8 cellular contexts compared by ENCODE assay signal in the genomic region with DNA sequence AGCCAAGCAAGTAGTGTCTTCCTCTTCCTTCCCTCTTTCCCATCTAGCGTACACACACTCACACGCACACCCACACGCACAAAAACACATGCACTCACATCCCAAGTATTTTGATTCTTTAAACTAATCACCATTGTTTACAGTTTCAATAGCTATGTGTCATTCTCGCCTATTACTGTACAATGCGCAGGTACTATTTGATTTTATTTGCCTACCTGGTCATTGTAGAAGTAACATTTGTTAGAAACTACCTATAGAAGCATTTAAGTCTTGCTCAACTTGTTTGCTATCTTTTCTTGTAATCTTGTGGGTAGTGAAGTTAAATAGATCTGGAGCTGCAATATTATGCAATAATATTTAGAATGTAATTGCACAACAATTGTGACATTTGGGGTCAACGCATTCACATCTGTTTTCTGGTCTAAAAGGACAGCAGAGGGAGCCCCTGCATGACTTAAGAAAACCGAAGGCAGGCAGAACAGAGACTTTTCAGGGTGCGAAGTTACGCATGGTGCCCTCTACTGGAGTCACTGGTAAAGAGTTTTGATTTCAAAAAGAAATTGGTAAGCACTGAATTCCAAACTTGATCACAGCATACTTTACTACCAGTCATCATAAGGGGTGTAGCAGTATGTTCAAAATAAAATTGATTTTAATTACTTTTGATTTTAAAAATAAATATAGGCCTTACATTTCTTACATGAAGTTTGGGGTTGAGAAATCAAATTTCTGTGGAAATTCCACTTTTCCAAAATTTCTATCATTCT.
DNase-seq lines count a peak whose midpoint lies in the region; ATAC-seq, FAIRE-seq and TF ChIP-seq lines count a peak whose summit lies in the region.

No MANE protein-coding gene starts in this region.

- CTCF ChIA-PET in AG04449 (lab: Yijun Ruan, JAX) (interaction anchor here (0.6 to 2.1 kb wide), 41 partner anchors 8 to 1008 kb away, joined by 3 to 66 read pairs (median 4); no protein-coding TSS in a partner anchor), HepG2 (lab: Yijun Ruan, JAX; ENCODE audit: low intra/inter-chr PET ratio, low total read pairs) (interaction anchor here (1.4 to 2.0 kb wide), 3 partner anchors 213 to 390 kb away, joined by 5 to 15 read pairs (median 11); no protein-coding TSS in a partner anchor)

- H4K20me1 ChIP-seq in HepG2 (ENCODE audit: insufficient read depth, low read length) = no peaks in the 10 kb centered on the region

- no peak overlapping the region for H3K4me2 ChIP-seq in HepG2 (ENCODE audit: low read depth, low read length)

- no peaks in the 10 kb centered on the region for H3K9me3 ChIP-seq in colonic mucosa
- H3K9me3 ChIP-seq in HepG2 (ENCODE audit: low read length) = no peaks in the 10 kb centered on the region
- H3K9me3 ChIP-seq in tibial nerve = no peaks in the 10 kb centered on the region

- peak; percentile 71 for TF ChIP-seq RAD21 in HepG2 (CRISPR knock-in tag; IDR thresholded peaks at IDR 0.05)

- TF ChIP-seq CTCF in AG04449 (IDR thresholded peaks at IDR 0.05; ENCODE audit: insufficient read depth, low read length, missing control alignments) (peak; percentile 82), GM12874 (IDR thresholded peaks at IDR 0.05; ENCODE audit: insufficient read depth, low read depth, low read length) (peak; percentile 71), HFFc6 (IDR thresholded peaks at IDR 0.05) (peak; percentile 96), colonic mucosa (IDR thresholded peaks at IDR 0.05) (peak; percentile 62), HepG2 (CRISPR knock-in tag; IDR thresholded peaks at IDR 0.05) (peak; percentile 83), tibial nerve (IDR thresholded peaks at IDR 0.05) (peak; percentile 55 to 82 (median 79))

- no peak overlapping the region for H3K4me3 Mint-ChIP-seq in HFFc6

- H3K36me3 Mint-ChIP-seq in HFFc6 (ENCODE audit: low read depth) = no peaks in the 10 kb centered on the region

- intact Hi-C loops in colonic mucosa (cut with DNase I) = loop anchor here (5.0 to 10.0 kb wide), 2 partner anchors 215 to 303 kb away; no protein-coding TSS in a partner anchor
- intact Hi-C loops in HepG2 (cut with micrococcal nuclease; ENCODE audit: unreplicated experiment) = loop anchor here (1.0 to 5.0 kb wide), 5 partner anchors 157 to 1645 kb away; no protein-coding TSS in a partner anchor

- H3K27ac ChIP-seq in colonic mucosa = no peak overlapping the region
- H3K27ac ChIP-seq in HepG2 (ENCODE audit: extremely low read length, insufficient read depth, low read length) = no peak overlapping the region
- no peak overlapping the region for H3K27ac ChIP-seq in tibial nerve

- H2AFZ ChIP-seq in HepG2 (ENCODE audit: low read length) = no peak overlapping the region

- in situ Hi-C loops in HepG2 (cut with HindIII; ENCODE audit: extremely low pct_ligation_motif_present, low pct_unique_long_range_greater_than_20kb) = loop anchor here (5.0 to 25.0 kb wide), 4 partner anchors 210 to 1630 kb away; no protein-coding TSS in a partner anchor

- POLR2A ChIA-PET in AG04449 (lab: Yijun Ruan, JAX) = no interaction called here
- POLR2A ChIA-PET in HepG2 (lab: Yijun Ruan, JAX) = interaction anchor here (0.6 kb wide), 1 partner anchor 9 kb away, joined by 3 read pairs; no protein-coding TSS in a partner anchor

- WGBS in HepG2 (ENCODE audit: low lambda C conversion rate) = 2% methylated on average over 9 of the region's 9 CpGs
- 39 to 40% methylated on average over 9 of the region's 9 CpGs for WGBS in tibial nerve, 2 donors

- no peaks in the 10 kb centered on the region for H3K27me3 Mint-ChIP-seq in HFFc6 (ENCODE audit: insufficient read depth)

- no peak overlapping the region for H3K4me3 ChIP-seq in AG04449 (ENCODE audit: low read depth, low read length)
- H3K4me3 ChIP-seq in colonic mucosa = no peak overlapping the region
- no peak overlapping the region for H3K4me3 ChIP-seq in HepG2 (replicated peaks in 1 of 3; ENCODE audit: insufficient read depth in 1 of 3, low read depth in 2 of 3, low read length in 3 of 3)
- no peak overlapping the region for H3K4me3 ChIP-seq in tibial nerve

- H3K36me3 ChIP-seq in colonic mucosa (no peaks in the 10 kb centered on the region), HepG2 (replicated peaks in 1 of 2; ENCODE audit: control insufficient read depth in 1 of 2, insufficient read depth in 2 of 2, low read length in 2 of 2) (no peaks in the 10 kb centered on the region), tibial nerve (no peaks in the 10 kb centered on the region)

- peaks cover 31% of the 10 kb centered on the region for H3K4me1 Mint-ChIP-seq in HFFc6 (ENCODE audit: low read depth)

- H3K27ac Mint-ChIP-seq in HFFc6 = no peak overlapping the region

- BruUV-seq in HepG2 (replicated peaks; lab: Mats Ljungman, UMichigan) = no TSS peak

- no peaks in the 10 kb centered on the region for H3K27me3 ChIP-seq in colonic mucosa
- H3K27me3 ChIP-seq in HepG2 (ENCODE audit: control insufficient read depth in 1 of 2, insufficient read depth in 2 of 2, low read length in 2 of 2) = no peaks in the 10 kb centered on the region
- no peaks in the 10 kb centered on the region for H3K27me3 ChIP-seq in tibial nerve

- H3K4me1 ChIP-seq in colonic mucosa (no peaks in the 10 kb centered on the region), HepG2 (ENCODE audit: insufficient read depth, low read length) (no peaks in the 10 kb centered on the region), tibial nerve (peaks cover 0 to 11% (median 0%) of the 10 kb centered on the region in 4 donors)

- TF ChIP-seq POLR2A in HepG2 (IDR thresholded peaks at IDR 0.05; ENCODE audit: insufficient read depth in 1 of 2, low read depth in 2 of 2, low read length in 2 of 2) (no peak), tibial nerve (IDR thresholded peaks at IDR 0.05) (no peak)

- peak; percentile 90 for FAIRE-seq in HepG2 (lab: Jason Lieb, UNC)

- H3K9me3 Mint-ChIP-seq in HFFc6 = no peaks in the 10 kb centered on the region

- H3K9ac ChIP-seq in colonic mucosa (ENCODE audit: low read depth in 2 of 2, low read length in 2 of 2) = no peak overlapping the region
- no peak overlapping the region for H3K9ac ChIP-seq in HepG2 (ENCODE audit: insufficient read depth, low read depth, low read length)

- DNase-seq in AG04449 (ENCODE audit: low read depth, low spot score) (peak; percentile 67), HFFc6 (peak; percentile 82), LoVo (ENCODE audit: low spot score) (peak; percentile 76), RPMI7951 (ENCODE audit: low read depth) (peak; percentile 73), colonic mucosa (peak; percentile 48), HepG2 (ENCODE audit: low spot score) (peak; percentile 87), tibial nerve (ENCODE audit: low spot score in 2 of 2) (peak in 1 of 2 donors; percentile 60)

- TF ChIP-seq EP300 in HepG2 (IDR thresholded peaks at IDR 0.05; ENCODE audit: low read depth in 2 of 2, low read length in 2 of 2) (0 out of 4 replicates have a peak, but pooled peaks of 1 of the 2 experiments have one; percentile 22), HepG2 (CRISPR knock-in tag; IDR thresholded peaks at IDR 0.05; ENCODE audit: borderline replicate concordance) (no peak), tibial nerve (IDR thresholded peaks at IDR 0.05) (peak in 1 of 2 donors; percentile 25)

- peak; percentile 97 for ATAC-seq in HepG2

- no peaks in the 10 kb centered on the region for H3K79me2 ChIP-seq in HepG2 (ENCODE audit: insufficient read depth, low read length)

TF ChIP-seq in HepG2, 621 proteins besides CTCF, POLR2A, EP300 and RAD21 (continues in another document):
- TF ChIP-seq STAG1 (CRISPR knock-in tag; IDR thresholded peaks at IDR 0.05) = peak; percentile 67
- TF ChIP-seq, protein P1, sequence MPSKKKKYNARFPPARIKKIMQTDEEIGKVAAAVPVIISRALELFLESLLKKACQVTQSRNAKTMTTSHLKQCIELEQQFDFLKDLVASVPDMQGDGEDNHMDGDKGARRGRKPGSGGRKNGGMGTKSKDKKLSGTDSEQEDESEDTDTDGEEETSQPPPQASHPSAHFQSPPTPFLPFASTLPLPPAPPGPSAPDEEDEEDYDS (CRISPR knock-in tag; IDR thresholded peaks at IDR 0.05) = no peak
- TF ChIP-seq, protein P2, sequence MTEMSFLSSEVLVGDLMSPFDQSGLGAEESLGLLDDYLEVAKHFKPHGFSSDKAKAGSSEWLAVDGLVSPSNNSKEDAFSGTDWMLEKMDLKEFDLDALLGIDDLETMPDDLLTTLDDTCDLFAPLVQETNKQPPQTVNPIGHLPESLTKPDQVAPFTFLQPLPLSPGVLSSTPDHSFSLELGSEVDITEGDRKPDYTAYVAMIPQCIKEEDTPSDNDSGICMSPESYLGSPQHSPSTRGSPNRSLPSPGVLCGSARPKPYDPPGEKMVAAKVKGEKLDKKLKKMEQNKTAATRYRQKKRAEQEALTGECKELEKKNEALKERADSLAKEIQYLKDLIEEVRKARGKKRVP (CRISPR knock-in tag; IDR thresholded peaks at IDR 0.05) = peak in 1 of 2 experiments; percentile 65; a peak in 2 of 4 replicates
- TF ChIP-seq CEBPB (IDR thresholded peaks at IDR 0.05; ENCODE audit: borderline replicate concordance, low read depth, low read length) = peak; percentile 97
- TF ChIP-seq FOXP1 (IDR thresholded peaks at IDR 0.05) = no peak
- 0 out of 2 replicates have a peak, but pooled peaks have one; percentile 4 for TF ChIP-seq FOXP1 (CRISPR knock-in tag; IDR thresholded peaks at IDR 0.05)
- no peak for TF ChIP-seq CREB1 (IDR thresholded peaks at IDR 0.05)
- TF ChIP-seq CREB1 (CRISPR knock-in tag; IDR thresholded peaks at IDR 0.05) = peak; percentile 52
- TF ChIP-seq, protein P3, sequence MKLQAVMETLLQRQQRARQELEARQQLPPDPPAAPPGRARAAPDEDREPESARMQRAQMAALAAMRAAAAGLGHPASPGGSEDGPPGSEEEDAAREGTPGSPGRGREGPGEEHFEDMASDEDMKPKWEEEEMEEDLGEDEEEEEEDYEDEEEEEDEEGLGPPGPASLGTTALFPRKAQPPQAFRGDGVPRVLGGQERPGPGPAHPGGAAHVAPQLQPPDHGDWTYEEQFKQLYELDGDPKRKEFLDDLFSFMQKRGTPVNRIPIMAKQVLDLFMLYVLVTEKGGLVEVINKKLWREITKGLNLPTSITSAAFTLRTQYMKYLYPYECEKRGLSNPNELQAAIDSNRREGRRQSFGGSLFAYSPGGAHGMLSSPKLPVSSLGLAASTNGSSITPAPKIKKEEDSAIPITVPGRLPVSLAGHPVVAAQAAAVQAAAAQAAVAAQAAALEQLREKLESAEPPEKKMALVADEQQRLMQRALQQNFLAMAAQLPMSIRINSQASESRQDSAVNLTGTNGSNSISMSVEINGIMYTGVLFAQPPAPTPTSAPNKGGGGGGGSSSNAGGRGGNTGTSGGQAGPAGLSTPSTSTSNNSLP (IDR thresholded peaks at IDR 0.05; ENCODE audit: low read depth, low read length) = peak; percentile 70; the same call in 1 of the 2 replicates
- no peak for TF ChIP-seq SNAI1 (CRISPR knock-in tag; IDR thresholded peaks at IDR 0.05; ENCODE audit: borderline replicate concordance)
- TF ChIP-seq ELF3 (CRISPR knock-in tag; IDR thresholded peaks at IDR 0.05) = no peak
- TF ChIP-seq ZC3H13 (CRISPR knock-in tag; IDR thresholded peaks at IDR 0.05) = no peak
- TF ChIP-seq KLF16 (CRISPR knock-in tag; IDR thresholded peaks at IDR 0.05) = 0 out of 4 replicates have a peak, but pooled peaks of 1 of the 2 experiments have one; percentile 34
